In the genomic region with DNA sequence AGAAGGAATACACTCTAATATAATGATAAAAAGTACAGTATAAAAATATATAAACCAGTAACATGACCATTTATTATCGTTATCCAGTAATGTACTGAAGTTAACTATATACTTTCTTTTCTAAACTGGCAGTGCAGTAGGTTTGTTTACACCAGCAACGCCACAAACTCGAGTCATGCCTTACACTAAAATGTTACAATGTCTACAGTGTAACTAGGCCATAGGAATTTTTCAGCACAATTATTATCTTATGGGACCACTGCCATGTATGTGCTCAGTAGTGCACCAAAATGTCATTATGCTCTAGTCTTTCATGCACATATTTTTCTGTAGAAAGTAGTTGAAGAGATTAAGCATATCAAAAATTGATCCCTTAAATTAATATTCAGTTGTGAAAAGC, we compare ENCODE assay signal across 16 cellular contexts.
DNase-seq lines count a peak whose midpoint lies in the region; ATAC-seq and TF ChIP-seq lines count a peak whose summit lies in the region.
"Had no signal": no experiment of that assay in that cellular context is flagged by ENCODE, and none has a peak within 500 bp of the region (broad histone marks: within the 10 kb centered on the region; RNA-seq: fewer than 3 reads in every experiment).

No MANE protein-coding gene starts in this region.

- no peak overlapping the region for H3K4me2 ChIP-seq in SK-N-SH
- no peak overlapping the region for H3K4me2 ChIP-seq in fibroblast of lung (ENCODE audit: extremely low read depth, insufficient read depth, low read length)

- H3K79me2 ChIP-seq in SK-N-SH (ENCODE audit: insufficient read depth): no peaks in the 10 kb centered on the region
- no peaks in the 10 kb centered on the region for H3K79me2 ChIP-seq in fibroblast of lung (ENCODE audit: control insufficient read depth, insufficient read depth, low read length)

- H2AFZ ChIP-seq in SK-N-SH (ENCODE audit: low read depth) (peak overlapping the region; percentile 6; the same call in 1 of the 2 replicates), fibroblast of lung (ENCODE audit: low read length) (no peak overlapping the region)

- no peak for TF ChIP-seq EP300 in SK-N-SH (IDR thresholded peaks at IDR 0.05; ENCODE audit: borderline replicate concordance in 1 of 2, low read depth in 1 of 2, low read length in 1 of 2)

- CTCF ChIA-PET in SK-N-SH (lab: Yijun Ruan, JAX): no interaction called here
- CTCF ChIA-PET in T-cell (lab: Charles Lee): no interaction called here

- H3K9me2 ChIP-seq in SK-N-SH: no peaks in the 10 kb centered on the region; the same call in 1 of the 2 replicates

- H3K27me3 Mint-ChIP-seq in T-cell: no peaks in the 10 kb centered on the region

- no peaks in the 10 kb centered on the region for H4K20me1 ChIP-seq in SK-N-SH (ENCODE audit: insufficient read depth)
- H4K20me1 ChIP-seq in fibroblast of lung (ENCODE audit: control insufficient read depth, extremely low read depth, insufficient read depth, low read length): no peaks in the 10 kb centered on the region

- no peaks in the 10 kb centered on the region for H3K36me3 ChIP-seq in SK-N-SH (replicated peaks in 1 of 2; ENCODE audit: control insufficient read depth in 1 of 2, insufficient read depth in 2 of 2, low read length in 1 of 2)
- H3K36me3 ChIP-seq in fibroblast of lung (ENCODE audit: control insufficient read depth, insufficient read depth, low read length): no peaks in the 10 kb centered on the region

- no peak for TF ChIP-seq RAD21 in SK-N-SH (IDR thresholded peaks at IDR 0.05; ENCODE audit: low read length)

- peaks cover 5 to 18% (median 8%) of the 10 kb centered on the region in 3 donors for H3K9me3 Mint-ChIP-seq in T-cell

- no peak overlapping the region for H3K4me3 Mint-ChIP-seq in T-cell
- H3K4me3 Mint-ChIP-seq: CD14-positive monocyte; CD8-positive, alpha-beta T cell had no signal

- H3F3A ChIP-seq in SK-N-SH (replicated peaks; ENCODE audit: insufficient read depth): no peaks in the 10 kb centered on the region

- no peak overlapping the region for H3K9ac ChIP-seq in SK-N-SH
- no peak overlapping the region for H3K9ac ChIP-seq in fibroblast of lung (ENCODE audit: insufficient read depth, low read length)

- ATAC-seq in SK-N-SH treated with all-trans-retinoic acid at 6 μM for 48 hours (no peak), HG02642 (IDR thresholded peaks at IDR 0.05; ENCODE audit: poor library complexity, unreplicated experiment) (no peak), HG03097 (IDR thresholded peaks at IDR 0.05; ENCODE audit: low FRiP score, unreplicated experiment) (no peak), T-cell (replicated peaks in 1 of 4) (no peak)
- ATAC-seq: CD8-positive, alpha-beta T cell; HCT116 had no signal

- no peaks in the 10 kb centered on the region for H3K27me3 ChIP-seq in SK-N-SH (ENCODE audit: insufficient read depth)
- no peaks in the 10 kb centered on the region for H3K27me3 ChIP-seq in fibroblast of lung (ENCODE audit: control insufficient read depth, insufficient read depth, low read length)

- POLR2A ChIA-PET in SK-N-SH (lab: Yijun Ruan, JAX) (interaction anchor here (0.6 kb wide), 1 partner anchor 23 kb away, joined by 3 read pairs; no protein-coding TSS in a partner anchor), T-cell (lab: Charles Lee) (no interaction called here)

- H3K27ac ChIP-seq in SK-N-SH (ENCODE audit: low read depth in 2 of 2, low read length in 1 of 2) (no peak overlapping the region), fibroblast of lung (ENCODE audit: insufficient read depth, low read length) (no peak overlapping the region)
- H3K27ac ChIP-seq: 22Rv1 had no signal

- no peaks in the 10 kb centered on the region for H3K9me3 ChIP-seq in SK-N-SH
- H3K9me3 ChIP-seq in fibroblast of lung (ENCODE audit: control insufficient read depth, insufficient read depth, low read depth, low read length): peaks cover 1% of the 10 kb centered on the region

- WGBS in SK-N-SH (ENCODE audit: low lambda C conversion rate): 25% methylated on average over 3 of the region's 3 CpGs

- no peak overlapping the region for H3K27ac Mint-ChIP-seq in T-cell
- H3K27ac Mint-ChIP-seq: CD14-positive monocyte; CD8-positive, alpha-beta T cell had no signal

- no peak for DNase-seq in SK-N-SH
- DNase-seq in amniotic epithelial cell (ENCODE audit: low read depth): peak; percentile 12
- peak; percentile 40 to 43 for DNase-seq in fibroblast of lung (ENCODE audit: low read depth in 2 of 2)
- DNase-seq in T-cell: no peak
- DNase-seq: CD8-positive, alpha-beta T cell; COR-L47; DMS153; DMS79 treated with DMSO at 0.1 percent for 48 hours; EL; GDM1 had no signal

- no peaks in the 10 kb centered on the region for H3K4me1 Mint-ChIP-seq in T-cell
- H3K4me1 Mint-ChIP-seq: CD14-positive monocyte had no signal

- H3K4me3 ChIP-seq in SK-N-SH (ENCODE audit: low read depth in 2 of 2, low read length in 1 of 2) (no peak overlapping the region), fibroblast of lung (replicated peaks in 1 of 4; ENCODE audit: control extremely low read depth in 1 of 4, insufficient read depth in 1 of 4, low read depth in 3 of 4, low read length in 4 of 4) (no peak overlapping the region)

- no peaks in the 10 kb centered on the region for H3K36me3 Mint-ChIP-seq in T-cell
- H3K36me3 Mint-ChIP-seq: CD14-positive monocyte; CD8-positive, alpha-beta T cell had no signal

- H3K4me1 ChIP-seq in SK-N-SH (ENCODE audit: control insufficient read depth in 1 of 2, insufficient read depth in 2 of 2, low read depth in 1 of 2, low read length in 1 of 2) (no peaks in the 10 kb centered on the region), fibroblast of lung (ENCODE audit: control insufficient read depth, extremely low read depth, insufficient read depth, low read length) (no peaks in the 10 kb centered on the region)

- TF ChIP-seq CTCF in SK-N-SH (IDR thresholded peaks at IDR 0.05) (no peak), fibroblast of lung (conservative IDR thresholded peaks at IDR 0.05 in 1 of 2, IDR thresholded peaks at IDR 0.05 in 1 of 2; ENCODE audit: low read depth in 1 of 2, low read length in 2 of 2) (no peak)

TF ChIP-seq in SK-N-SH, 30 proteins besides CTCF, POLR2A, EP300 and RAD21 (continues in another document):
- TF ChIP-seq NRF1 (IDR thresholded peaks at IDR 0.05; ENCODE audit: low read depth, low read length): no peak
- TF ChIP-seq TAF1 (IDR thresholded peaks at IDR 0.05; ENCODE audit: borderline replicate concordance, low read depth, low read length): no peak
- no peak for TF ChIP-seq TCF12 (IDR thresholded peaks at IDR 0.05)
- no peak for TF ChIP-seq MEF2A (IDR thresholded peaks at IDR 0.05; ENCODE audit: borderline replicate concordance, low read depth)
- TF ChIP-seq FOSL2 (IDR thresholded peaks at IDR 0.05; ENCODE audit: borderline replicate concordance, low read depth): no peak
- no peak for TF ChIP-seq GATA2 (CRISPR knock-in tag; IDR thresholded peaks at IDR 0.05)

TF ChIP-seq in SK-N-SH treated with all-trans-retinoic acid at 6 μM for 48 hours, 23 proteins besides CTCF, POLR2A, EP300 and RAD21:
- TF ChIP-seq, protein P1, sequence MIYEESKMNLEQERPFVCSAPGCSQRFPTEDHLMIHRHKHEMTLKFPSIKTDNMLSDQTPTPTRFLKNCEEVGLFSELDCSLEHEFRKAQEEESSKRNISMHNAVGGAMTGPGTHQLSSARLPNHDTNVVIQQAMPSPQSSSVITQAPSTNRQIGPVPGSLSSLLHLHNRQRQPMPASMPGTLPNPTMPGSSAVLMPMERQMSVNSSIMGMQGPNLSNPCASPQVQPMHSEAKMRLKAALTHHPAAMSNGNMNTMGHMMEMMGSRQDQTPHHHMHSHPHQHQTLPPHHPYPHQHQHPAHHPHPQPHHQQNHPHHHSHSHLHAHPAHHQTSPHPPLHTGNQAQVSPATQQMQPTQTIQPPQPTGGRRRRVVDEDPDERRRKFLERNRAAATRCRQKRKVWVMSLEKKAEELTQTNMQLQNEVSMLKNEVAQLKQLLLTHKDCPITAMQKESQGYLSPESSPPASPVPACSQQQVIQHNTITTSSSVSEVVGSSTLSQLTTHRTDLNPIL (CRISPR knock-in tag; IDR thresholded peaks at IDR 0.05; ENCODE audit: low read depth): no peak
- no peak for TF ChIP-seq ZFP30 (CRISPR knock-in tag; IDR thresholded peaks at IDR 0.05)
- TF ChIP-seq PPARA (CRISPR knock-in tag; IDR thresholded peaks at IDR 0.05; ENCODE audit: borderline replicate concordance): no peak

Comparison
In these comparisons a context has a peak if more than half of its experiments do, and no peak if none do; other contexts are left out.
1. DNase-seq: peak in amniotic epithelial cell (single experiment) and fibroblast of lung (2 of 2); none in SK-N-SH (single experiment) and T-cell (0 of 34).